ENCODE assay signal across 8 cellular contexts in the genomic region with DNA sequence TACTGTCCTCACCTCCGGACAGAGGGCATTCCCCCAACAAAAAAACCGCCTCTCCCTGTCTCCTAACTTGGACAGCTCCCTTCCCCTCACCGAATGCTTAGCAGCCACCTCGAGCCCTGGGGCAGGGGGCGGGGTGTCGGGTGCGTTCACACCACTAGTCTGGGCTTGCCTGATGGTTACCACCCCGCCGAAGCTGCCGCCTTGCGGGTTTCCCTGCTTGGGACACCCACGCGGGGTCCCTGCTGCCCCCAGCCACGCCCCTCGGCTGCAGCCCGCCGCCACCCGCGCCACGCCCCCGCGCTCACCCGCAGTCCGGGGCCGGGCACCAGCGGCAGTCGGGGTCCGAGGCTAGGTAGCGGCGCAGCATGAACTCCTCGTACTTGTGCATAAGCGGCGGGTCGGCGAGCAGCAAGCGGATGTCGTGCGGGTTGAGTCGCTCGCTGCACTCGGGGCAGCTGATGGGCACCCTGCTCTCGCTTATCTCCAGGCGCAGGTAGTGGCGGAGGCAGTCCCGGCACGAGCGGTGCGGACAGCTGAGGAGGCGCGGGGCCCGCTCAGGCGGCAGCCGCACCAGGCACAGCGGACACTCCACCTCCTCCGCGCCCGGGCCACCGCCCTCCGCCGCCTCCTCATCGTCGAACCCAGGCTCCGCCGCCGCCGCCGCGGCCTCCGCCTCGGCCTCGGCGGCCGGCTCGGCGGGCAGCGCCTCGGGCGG. TPM values are rescaled to one million over a fixed set of nuclear protein-coding genes. Genes with fewer than 3 reads are reported as not detected.
DNase-seq lines count a peak whose midpoint lies in the region; ATAC-seq and TF ChIP-seq lines count a peak whose summit lies in the region.

No MANE protein-coding gene starts in this region.

- H3K79me2 ChIP-seq in OCI-LY7 (ENCODE audit: insufficient read depth, low read depth, low read length) (peaks cover 52% of the 10 kb centered on the region), fibroblast of lung (ENCODE audit: control insufficient read depth, insufficient read depth, low read length) (peaks cover 31% of the 10 kb centered on the region)

- no peaks in the 10 kb centered on the region for H3K27me3 ChIP-seq in fibroblast of lung (ENCODE audit: control insufficient read depth, insufficient read depth, low read length)

- peak overlapping the region; percentile 93 to 95 for H3K4me3 Mint-ChIP-seq in activated T-cell treated with anti-CD3 and anti-CD28 coated beads, Interleukin-2, amount 50 U/mL, for 72 hours
- H3K4me3 Mint-ChIP-seq in nephron progenitor cell = peak overlapping the region; percentile 87
- peak overlapping the region; percentile 92 to 94 for H3K4me3 Mint-ChIP-seq in stimulated activated naive CD8-positive, alpha-beta T cell treated with anti-CD3 and anti-CD28 coated beads, Interleukin-15, amount 100 ng/mL, for 72 hours

- H3K4me2 ChIP-seq in OCI-LY7 (ENCODE audit: low read length) = peak overlapping the region; percentile 83
- H3K4me2 ChIP-seq in fibroblast of lung (ENCODE audit: extremely low read depth, insufficient read depth, low read length) = peak overlapping the region; percentile 81

- no TSS peak for BruUV-seq in OCI-LY7 (replicated peaks; lab: Mats Ljungman, UMichigan)

- DNase-seq in 8988T (peak; percentile 51), OCI-LY7 (ENCODE audit: low spot score) (peak; percentile 80), fibroblast of lung (ENCODE audit: low read depth in 2 of 2) (peak; percentile 22 to 54), nephron progenitor cell (peak; percentile 72)
- peak; percentile 66 to 74 for DNase-seq in activated T-cell treated with anti-CD3 and anti-CD28 coated beads, Interleukin-2, amount 50 U/mL, for 72 hours
- DNase-seq in stimulated activated naive CD8-positive, alpha-beta T cell treated with anti-CD3 and anti-CD28 coated beads, Interleukin-15, amount 100 ng/mL, for 72 hours = peak; percentile 68 to 74

- H4K20me1 ChIP-seq in OCI-LY7 (ENCODE audit: insufficient read depth, low read length) (peaks cover 9% of the 10 kb centered on the region; the same call in 1 of the 2 replicates), fibroblast of lung (ENCODE audit: control insufficient read depth, extremely low read depth, insufficient read depth, low read length) (no peaks in the 10 kb centered on the region)

- H3K9me2 ChIP-seq in OCI-LY7 (ENCODE audit: insufficient read depth, low read length) = no peaks in the 10 kb centered on the region

- H3K27ac Mint-ChIP-seq in activated T-cell treated with anti-CD3 and anti-CD28 coated beads, Interleukin-2, amount 50 U/mL, for 72 hours = peak overlapping the region; percentile 82
- H3K27ac Mint-ChIP-seq in nephron progenitor cell = no peak overlapping the region
- peak overlapping the region; percentile 86 to 90 for H3K27ac Mint-ChIP-seq in stimulated activated naive CD8-positive, alpha-beta T cell treated with anti-CD3 and anti-CD28 coated beads, Interleukin-15, amount 100 ng/mL, for 72 hours

- H3K36me3 ChIP-seq in OCI-LY7 (ENCODE audit: insufficient read depth, low read length) (no peaks in the 10 kb centered on the region), fibroblast of lung (ENCODE audit: control insufficient read depth, insufficient read depth, low read length) (no peaks in the 10 kb centered on the region)

- H3K36me3 Mint-ChIP-seq in activated T-cell treated with anti-CD3 and anti-CD28 coated beads, Interleukin-2, amount 50 U/mL, for 72 hours (ENCODE audit: insufficient read depth in 2 of 2) = peaks cover 15 to 17% of the 10 kb centered on the region in 2 donors
- no peaks in the 10 kb centered on the region for H3K36me3 Mint-ChIP-seq in nephron progenitor cell (ENCODE audit: low read depth)

- TF ChIP-seq CTCF in OCI-LY7 (conservative IDR thresholded peaks at IDR 0.05; ENCODE audit: low read length) = no peak
- no peak for TF ChIP-seq CTCF in fibroblast of lung (conservative IDR thresholded peaks at IDR 0.05 in 1 of 2, IDR thresholded peaks at IDR 0.05 in 1 of 2; ENCODE audit: low read depth in 1 of 2, low read length in 2 of 2)
- TF ChIP-seq CTCF in nephron progenitor cell (IDR thresholded peaks at IDR 0.05) = no peak

- H3K9ac ChIP-seq in fibroblast of lung (ENCODE audit: insufficient read depth, low read length) = peak overlapping the region; percentile 64

- H3K9me3 Mint-ChIP-seq in activated T-cell treated with anti-CD3 and anti-CD28 coated beads, Interleukin-2, amount 50 U/mL, for 72 hours = peaks cover 4 to 5% of the 10 kb centered on the region in 2 donors
- H3K9me3 Mint-ChIP-seq in nephron progenitor cell = no peaks in the 10 kb centered on the region
- H3K9me3 Mint-ChIP-seq in stimulated activated naive CD8-positive, alpha-beta T cell treated with anti-CD3 and anti-CD28 coated beads, Interleukin-15, amount 100 ng/mL, for 72 hours = no peaks in the 10 kb centered on the region

- no peaks in the 10 kb centered on the region for H3K27me3 Mint-ChIP-seq in activated T-cell treated with anti-CD3 and anti-CD28 coated beads, Interleukin-2, amount 50 U/mL, for 72 hours (ENCODE audit: low read depth)
- H3K27me3 Mint-ChIP-seq in nephron progenitor cell (ENCODE audit: low read depth, poor library complexity) = peaks cover 28% of the 10 kb centered on the region
- H3K27me3 Mint-ChIP-seq in stimulated activated naive CD8-positive, alpha-beta T cell treated with anti-CD3 and anti-CD28 coated beads, Interleukin-15, amount 100 ng/mL, for 72 hours = no peaks in the 10 kb centered on the region

- intact Hi-C loops in OCI-LY7 (cut with micrococcal nuclease; ENCODE audit: unreplicated experiment) = loop anchor here (1.0 to 5.0 kb wide), 2 partner anchors 73 to 147 kb away; partner anchors contain the start of genes S100PBP and YARS1

- POLR2A ChIA-PET in OCI-LY7 (lab: Charles Lee) = interaction anchor here (0.7 to 2.2 kb wide), 5 partner anchors 15 to 1098 kb away, joined by 3 to 17 read pairs (median 7); no protein-coding TSS in a partner anchor

- no peak overlapping the region for H2AFZ ChIP-seq in OCI-LY7 (ENCODE audit: low read length)
- H2AFZ ChIP-seq in fibroblast of lung (ENCODE audit: low read length) = peak overlapping the region; percentile 83

- ATAC-seq in GM18517 (IDR thresholded peaks at IDR 0.05; ENCODE audit: unreplicated experiment) (peak; percentile 25), HG03108 (IDR thresholded peaks at IDR 0.05; ENCODE audit: unreplicated experiment) (peak; percentile 21)
- ATAC-seq in activated T-cell treated with anti-CD3 and anti-CD28 coated beads, Interleukin-2, amount 50 U/mL, for 72 hours (replicated peaks in 1 of 2) = peak; percentile 30 to 43
- peak; percentile 58 for ATAC-seq in stimulated activated naive CD8-positive, alpha-beta T cell treated with anti-CD3 and anti-CD28 coated beads, Interleukin-15, amount 100 ng/mL, for 72 hours

- peaks cover 60% of the 10 kb centered on the region for H3K4me1 Mint-ChIP-seq in activated T-cell treated with anti-CD3 and anti-CD28 coated beads, Interleukin-2, amount 50 U/mL, for 72 hours (ENCODE audit: low read depth)
- peaks cover 41% of the 10 kb centered on the region for H3K4me1 Mint-ChIP-seq in nephron progenitor cell
- peaks cover 48% of the 10 kb centered on the region for H3K4me1 Mint-ChIP-seq in stimulated activated naive CD8-positive, alpha-beta T cell treated with anti-CD3 and anti-CD28 coated beads, Interleukin-15, amount 100 ng/mL, for 72 hours

- CTCF ChIA-PET in OCI-LY7 (lab: Charles Lee; ENCODE audit: unreplicated experiment) = no interaction called here

- H3K4me1 ChIP-seq in OCI-LY7 (ENCODE audit: insufficient read depth, low read length, poor library complexity, severe bottlenecking) (peaks cover 28% of the 10 kb centered on the region), fibroblast of lung (ENCODE audit: control insufficient read depth, extremely low read depth, insufficient read depth, low read length) (peaks cover 12% of the 10 kb centered on the region)

- H3K4me3 ChIP-seq in OCI-LY7 (ENCODE audit: low read depth, low read length, poor library complexity, severe bottlenecking) (peak overlapping the region; percentile 96), fibroblast of lung (replicated peaks in 1 of 4; ENCODE audit: control extremely low read depth in 1 of 4, insufficient read depth in 1 of 4, low read depth in 3 of 4, low read length in 4 of 4) (peak overlapping the region; percentile 66 to 80 (median 76))

- H3K27ac ChIP-seq in OCI-LY7 (ENCODE audit: low read depth, low read length, poor library complexity, severe bottlenecking) = peak overlapping the region; percentile 57
- peak overlapping the region; percentile 30 for H3K27ac ChIP-seq in fibroblast of lung (ENCODE audit: insufficient read depth, low read length)

- no peaks in the 10 kb centered on the region for H3K9me3 ChIP-seq in OCI-LY7 (ENCODE audit: low read length)
- no peaks in the 10 kb centered on the region for H3K9me3 ChIP-seq in fibroblast of lung (ENCODE audit: control insufficient read depth, insufficient read depth, low read depth, low read length)

RNA-seq across cellular contexts. Expression of gene RNF19B, which starts 0.7 kb away (rescaled TPM):
- total RNA-seq in OCI-LY7 (2014; rRNA removed; shearing (Covaris generic)) = 21.1 and 23.0 TPM in 2 replicates
- total RNA-seq in OCI-LY7 (2022) (33.6 and 36.8 TPM in 2 replicates), fibroblast of lung (12.3 and 15.4 TPM in 2 replicates)
- total RNA-seq in activated T-cell treated with anti-CD3 and anti-CD28 coated beads, Interleukin-2, amount 50 U/mL, for 72 hours = 100 to 1,000 TPM in 1 of 2 donors, 10 to 100 TPM in 1; 99.9 to 148 TPM
- polyA plus RNA-seq in fibroblast of lung = 10.1 and 11.3 TPM in 2 replicates
- 6.9 and 9.4 TPM in 2 replicates for polyA plus RNA-seq in fibroblast of lung (2012)
- 9.0 and 9.3 TPM in 2 replicates for polyA minus RNA-seq in fibroblast of lung (ENCODE audit: low replicate concordance)

Comparison
In these comparisons a context has a peak if more than half of its experiments do, and no peak if none do; other contexts are left out.
1. Peak in every context shown above with its lines: DNase-seq, ATAC-seq, H3K4me3 ChIP-seq and H3K27ac ChIP-seq.